Comparison of ENCODE assay signal across 1 cellular context in genomic region chr22:31561238-31561887, GRCh38.
TF ChIP-seq lines count a peak whose summit lies in the region.

No MANE protein-coding gene starts in this region.

TF ChIP-seq in HepG2, 621 proteins besides CTCF, POLR2A, EP300 and RAD21 (continued from another document and continues in another):
- no peak for TF ChIP-seq MXD1 (CRISPR knock-in tag; IDR thresholded peaks at IDR 0.05)
- no peak for TF ChIP-seq ZBTB46 (CRISPR knock-in tag; IDR thresholded peaks at IDR 0.05; ENCODE audit: borderline replicate concordance)
- no peak for TF ChIP-seq CCDC6 (CRISPR knock-in tag; IDR thresholded peaks at IDR 0.05)
- TF ChIP-seq CREB3 (CRISPR knock-in tag; IDR thresholded peaks at IDR 0.05), result no peak
- no peak for TF ChIP-seq KDM1A (CRISPR knock-in tag; IDR thresholded peaks at IDR 0.05)
- no peak for TF ChIP-seq CBFB (CRISPR knock-in tag; IDR thresholded peaks at IDR 0.05)
- no peak for TF ChIP-seq ZNF839 (CRISPR knock-in tag; IDR thresholded peaks at IDR 0.05; ENCODE audit: borderline replicate concordance)
- TF ChIP-seq HOXA5 (CRISPR knock-in tag; IDR thresholded peaks at IDR 0.05), result no peak
- no peak for TF ChIP-seq GABPB1 (CRISPR knock-in tag; IDR thresholded peaks at IDR 0.05)
- no peak for TF ChIP-seq SIN3B (IDR thresholded peaks at IDR 0.05; ENCODE audit: low read length)
- TF ChIP-seq ZMYM2 (CRISPR knock-in tag; IDR thresholded peaks at IDR 0.05), result no peak
- TF ChIP-seq AGO2 (optimal IDR thresholded peaks at IDR 0.05; ENCODE audit: low read depth, low read length), result no peak
- no peak for TF ChIP-seq ARNT (IDR thresholded peaks at IDR 0.05)
- TF ChIP-seq ZNF747 (CRISPR knock-in tag; IDR thresholded peaks at IDR 0.05; ENCODE audit: borderline replicate concordance), result no peak
- no peak for TF ChIP-seq ZNF326 (CRISPR knock-in tag; IDR thresholded peaks at IDR 0.05; ENCODE audit: borderline replicate concordance)
- TF ChIP-seq NAIF1 (CRISPR knock-in tag; IDR thresholded peaks at IDR 0.05; ENCODE audit: borderline replicate concordance), result no peak
- TF ChIP-seq ZNF75D (CRISPR knock-in tag; IDR thresholded peaks at IDR 0.05; ENCODE audit: borderline replicate concordance), result no peak
- TF ChIP-seq ATF2 (CRISPR knock-in tag; IDR thresholded peaks at IDR 0.05), result peak; percentile 42; the same call in 1 of the 2 replicates
- TF ChIP-seq HNRNPK (IDR thresholded peaks at IDR 0.05; ENCODE audit: low read depth, low read length, poor library complexity, severe bottlenecking), result no peak
- TF ChIP-seq GRHL1 (CRISPR knock-in tag; conservative IDR thresholded peaks at IDR 0.05), result no peak
- no peak for TF ChIP-seq PTBP1 (IDR thresholded peaks at IDR 0.05; ENCODE audit: low read depth, low read length, poor library complexity, severe bottlenecking)
- no peak; the same call in 1 of the 2 replicates for TF ChIP-seq IKZF5 (CRISPR knock-in tag; IDR thresholded peaks at IDR 0.05)
- TF ChIP-seq ZBTB7B (CRISPR knock-in tag; IDR thresholded peaks at IDR 0.05), result no peak
- 0 out of 2 replicates have a peak, but pooled peaks have one; percentile 53 for TF ChIP-seq TARDBP (CRISPR knock-in tag; IDR thresholded peaks at IDR 0.05)
- TF ChIP-seq TRAFD1 (CRISPR knock-in tag; IDR thresholded peaks at IDR 0.05; ENCODE audit: borderline replicate concordance), result no peak
- TF ChIP-seq ZFP91 (CRISPR knock-in tag; IDR thresholded peaks at IDR 0.05; ENCODE audit: borderline replicate concordance), result peak; percentile 73
- no peak for TF ChIP-seq ZNF275 (CRISPR knock-in tag; IDR thresholded peaks at IDR 0.05; ENCODE audit: borderline replicate concordance)
- no peak for TF ChIP-seq RFX1 (IDR thresholded peaks at IDR 0.05)
- TF ChIP-seq BCL3 (CRISPR knock-in tag; IDR thresholded peaks at IDR 0.05), result no peak
- no peak for TF ChIP-seq ZXDC (CRISPR knock-in tag; IDR thresholded peaks at IDR 0.05)
- no peak for TF ChIP-seq NR2C2 (CRISPR knock-in tag; IDR thresholded peaks at IDR 0.05; ENCODE audit: borderline replicate concordance)
- peak; percentile 31; the same call in 1 of the 2 replicates for TF ChIP-seq THAP9 (CRISPR knock-in tag; IDR thresholded peaks at IDR 0.05; ENCODE audit: borderline replicate concordance)
- TF ChIP-seq ZSCAN31 (CRISPR knock-in tag; IDR thresholded peaks at IDR 0.05; ENCODE audit: low read depth), result no peak
- TF ChIP-seq ZNF432 (CRISPR knock-in tag; IDR thresholded peaks at IDR 0.05; ENCODE audit: borderline replicate concordance), result no peak
- no peak for TF ChIP-seq SOX6 (IDR thresholded peaks at IDR 0.05)
- no peak for TF ChIP-seq SOX6 (CRISPR knock-in tag; IDR thresholded peaks at IDR 0.05)
- no peak for TF ChIP-seq ZNF367 (CRISPR knock-in tag; IDR thresholded peaks at IDR 0.05; ENCODE audit: borderline replicate concordance)
- no peak for TF ChIP-seq TAF1 (CRISPR knock-in tag; IDR thresholded peaks at IDR 0.05)
